ENCODE assay signal across 16 cellular contexts in the genomic region with DNA sequence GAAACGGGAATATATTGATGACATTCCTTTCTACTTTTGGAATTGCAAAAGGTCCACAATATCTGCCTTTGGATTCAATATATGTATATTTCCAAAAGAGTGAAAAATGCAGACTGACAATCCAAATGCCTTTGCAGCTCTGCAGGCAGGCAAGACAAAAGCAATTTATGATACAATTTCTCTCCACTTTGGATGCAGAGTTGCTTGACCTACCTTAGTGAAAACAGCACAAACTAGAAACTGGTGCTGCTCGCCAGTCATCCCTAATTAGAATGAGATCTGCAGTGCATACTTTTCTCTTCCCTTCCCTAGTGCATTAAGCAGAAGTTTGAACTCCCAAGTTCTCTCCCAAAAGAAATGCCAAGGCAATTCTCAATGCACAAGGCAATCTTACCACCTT. TPM values are rescaled to one million over a fixed set of nuclear protein-coding genes. Genes with fewer than 3 reads are reported as not detected.
DNase-seq lines count a peak whose midpoint lies in the region; TF ChIP-seq lines count a peak whose summit lies in the region.
"Had no signal": no experiment of that assay in that cellular context is flagged by ENCODE, and none has a peak within 500 bp of the region (broad histone marks: within the 10 kb centered on the region; RNA-seq: fewer than 3 reads in every experiment).

No MANE protein-coding gene starts in this region.

- CTCF ChIA-PET in HEK293T (lab: Yijun Ruan, JAX): no interaction called here

- peaks cover 58% of the 10 kb centered on the region for H3K4me1 Mint-ChIP-seq in activated naive CD4-positive, alpha-beta T cell treated with anti-CD3 and anti-CD28 coated beads, Interleukin-2, amount 50 U/mL, for 24 hours
- peaks cover 10% of the 10 kb centered on the region for H3K4me1 Mint-ChIP-seq in HFFc6 (ENCODE audit: low read depth)
- H3K4me1 Mint-ChIP-seq: WTC11 had no signal

- TF ChIP-seq CTCF in dorsolateral prefrontal cortex (IDR thresholded peaks at IDR 0.05 in 54 of 56, conservative IDR thresholded peaks at IDR 0.05 in 2 of 56; ENCODE audit: low read depth in 1 of 56, partially characterized antibody in 56 of 56): no peak
- no peak for TF ChIP-seq CTCF in HFFc6 (IDR thresholded peaks at IDR 0.05)

- H3K27me3 ChIP-seq in dorsolateral prefrontal cortex: no peaks in the 10 kb centered on the region

- H3K9me3 Mint-ChIP-seq in activated naive CD4-positive, alpha-beta T cell treated with anti-CD3 and anti-CD28 coated beads, Interleukin-2, amount 50 U/mL, for 24 hours: no peaks in the 10 kb centered on the region
- no peaks in the 10 kb centered on the region for H3K9me3 Mint-ChIP-seq in HFFc6
- H3K9me3 Mint-ChIP-seq: activated CD4-positive, alpha-beta memory T cell treated with anti-CD3 and anti-CD28 coated beads, Interleukin-2, amount 10 ng/mL, durations not matched to agents 7 days and 5 days; memory B cell; WTC11 had no signal

- no peak for DNase-seq in activated naive CD4-positive, alpha-beta T cell (lab: John Stamatoyannopoulos, UW)
- DNase-seq in OCI-M1 (lab: John Stamatoyannopoulos, UW) (peak; percentile 19), dorsolateral prefrontal cortex (no peak), HFFc6 (no peak), HEK293T (ENCODE audit: extremely low spot score) (no peak)
- DNase-seq: activated T-cell treated with anti-CD3 and anti-CD28 coated beads for 4 hours, amygdala, HCEC 1CT, left colon, NCI-H187 treated with DMSO at 0.1 percent for 48 hours had no signal

- peak overlapping the region in 37 of 59 donors; percentile 2 to 78 (median 35) for H3K27ac ChIP-seq in dorsolateral prefrontal cortex
- H3K27ac ChIP-seq in temporal lobe (ENCODE audit: low read depth, low read length): peak overlapping the region; percentile 5

- H3K27me3 Mint-ChIP-seq in activated naive CD4-positive, alpha-beta T cell treated with anti-CD3 and anti-CD28 coated beads, Interleukin-2, amount 50 U/mL, for 24 hours: no peaks in the 10 kb centered on the region
- H3K27me3 Mint-ChIP-seq in HFFc6 (ENCODE audit: insufficient read depth): no peaks in the 10 kb centered on the region
- H3K27me3 Mint-ChIP-seq: memory B cell had no signal

- intact Hi-C loops in dorsolateral prefrontal cortex (cut with DNase I): no loop called here

- H3K36me3 Mint-ChIP-seq in activated naive CD4-positive, alpha-beta T cell treated with anti-CD3 and anti-CD28 coated beads, Interleukin-2, amount 50 U/mL, for 24 hours: peaks cover 8% of the 10 kb centered on the region
- H3K36me3 Mint-ChIP-seq in HFFc6 (ENCODE audit: low read depth): peaks cover 8% of the 10 kb centered on the region; the same call in 1 of the 2 replicates

- H3K27ac Mint-ChIP-seq in activated naive CD4-positive, alpha-beta T cell treated with anti-CD3 and anti-CD28 coated beads, Interleukin-2, amount 50 U/mL, for 24 hours: peak overlapping the region; percentile 20
- no peak overlapping the region for H3K27ac Mint-ChIP-seq in HFFc6
- H3K27ac Mint-ChIP-seq: memory B cell had no signal

- H3K4me3 ChIP-seq in dorsolateral prefrontal cortex: no peak overlapping the region
- H3K4me3 ChIP-seq: skin epidermis had no signal

- no peak overlapping the region for H3K4me3 Mint-ChIP-seq in activated naive CD4-positive, alpha-beta T cell treated with anti-CD3 and anti-CD28 coated beads, Interleukin-2, amount 50 U/mL, for 24 hours
- H3K4me3 Mint-ChIP-seq in HFFc6: no peak overlapping the region
- H3K4me3 Mint-ChIP-seq: activated CD4-positive, alpha-beta memory T cell treated with anti-CD3 and anti-CD28 coated beads, Interleukin-2, amount 10 ng/mL, durations not matched to agents 7 days and 5 days; memory B cell; WTC11 had no signal

- POLR2A ChIA-PET in HEK293T (lab: Yijun Ruan, JAX): no interaction called here

TF ChIP-seq in HEK293T, 16 proteins besides CTCF, POLR2A, EP300 and RAD21:
- no peak for TF ChIP-seq ELF4 (IDR thresholded peaks at IDR 0.05)

RNA-seq across cellular contexts. Expression of a gene that starts 56.8 kb away (rescaled TPM):
- total RNA-seq in dorsolateral prefrontal cortex (100 to 1,000 TPM in 10 of 120 experiments, 10 to 100 TPM in 110; 66.0 to 125 (median 85.3) TPM), temporal lobe (34.2 TPM)
- 10 to 100 TPM; 30.5 to 39.0 (median 31.8) TPM for total RNA-seq in HFFc6 (2021; fragmentation: NEBNext Ultra II Directional; extraction: Animal tissue kit (Norgen Biotek cat#: 25700))

RNA-seq across cellular contexts. Expression of a gene that starts 57.2 kb away (rescaled TPM):
- total RNA-seq in dorsolateral prefrontal cortex (100 to 1,000 TPM; 209 to 881 (median 618) TPM), temporal lobe (80.6 TPM)
- total RNA-seq in HFFc6 (2021; fragmentation: NEBNext Ultra II Directional; extraction: Animal tissue kit (Norgen Biotek cat#: 25700)): 10 to 100 TPM; 43.4 to 63.2 (median 49.0) TPM
